In the genomic region with DNA sequence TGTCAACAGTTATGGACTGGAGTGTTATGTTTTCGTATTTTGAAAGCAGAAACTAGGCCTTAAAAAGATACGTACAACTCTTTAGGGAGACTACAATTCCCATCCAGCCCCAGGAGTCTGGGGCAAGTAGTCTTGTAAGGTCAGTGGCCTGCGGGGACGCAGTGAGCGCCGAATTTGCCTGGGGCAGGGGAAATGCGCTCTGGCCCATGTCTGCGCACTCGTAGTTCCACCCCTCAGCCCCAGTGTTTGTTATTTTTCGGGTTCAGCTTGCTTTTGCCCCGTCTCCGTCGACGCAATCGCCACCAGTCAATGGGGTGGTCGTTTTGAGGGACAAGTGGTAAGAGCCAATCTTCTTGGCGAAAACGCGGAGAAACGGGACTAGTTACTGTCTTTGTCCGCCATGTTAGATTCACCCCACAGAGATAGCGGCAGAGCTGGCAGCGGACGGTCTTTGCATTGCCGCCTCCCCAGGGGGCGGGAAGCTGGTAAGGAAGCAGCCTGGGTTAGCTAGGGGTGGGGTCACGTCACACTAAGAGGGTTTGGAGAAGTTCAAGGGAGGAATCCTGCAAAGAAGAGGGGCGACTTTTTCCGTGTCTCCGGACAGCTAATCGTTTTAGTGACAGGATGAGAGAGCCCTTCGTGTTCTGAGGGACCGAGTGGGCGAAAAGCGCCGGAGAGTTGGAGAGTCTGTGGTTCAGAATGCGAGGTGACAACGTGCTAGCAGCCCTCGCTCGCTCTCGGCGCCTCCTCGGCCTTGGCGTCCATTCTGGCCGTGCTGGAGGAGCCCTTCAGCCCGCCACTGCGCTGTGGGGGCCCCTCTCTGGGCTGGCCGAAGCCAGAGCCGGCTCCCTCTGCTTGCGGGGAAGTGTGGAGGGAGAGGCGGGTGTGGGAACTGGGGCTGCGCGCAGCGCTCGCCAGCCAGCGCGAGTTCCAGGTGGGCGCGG, we compare ENCODE assay signal across 1 cellular context.
TF ChIP-seq lines count a peak whose summit lies in the region.

No MANE protein-coding gene starts in this region.

TF ChIP-seq in K562, 482 proteins besides CTCF, POLR2A, EP300 and RAD21 (continued from another document and continues in another):
- TF ChIP-seq ZBTB40 (IDR thresholded peaks at IDR 0.05) (no peak), ZBTB40 (CRISPR knock-in tag; IDR thresholded peaks at IDR 0.05) (no peak), YY1 (IDR thresholded peaks at IDR 0.05; ENCODE audit: borderline replicate concordance in 1 of 3, control insufficient read depth in 1 of 3, extremely low read depth in 1 of 3, insufficient read depth in 3 of 3, insufficient read length in 1 of 3, insufficient replicate concordance in 2 of 3, low read depth in 1 of 3, low read length in 2 of 3) (peak in 2 of 3 experiments; percentile 35 to 76), CAMTA2 (CRISPR knock-in tag; conservative IDR thresholded peaks at IDR 0.05) (no peak), TFAM (CRISPR knock-in tag; conservative IDR thresholded peaks at IDR 0.05) (no peak), ZNF347 (CRISPR knock-in tag; IDR thresholded peaks at IDR 0.05; ENCODE audit: low read depth) (no peak), ZNF184 (CRISPR knock-in tag; IDR thresholded peaks at IDR 0.05) (no peak), POLR2B (IDR thresholded peaks at IDR 0.05; ENCODE audit: low read depth, partially characterized antibody) (no peak), MAZ (CRISPR knock-in tag; conservative IDR thresholded peaks at IDR 0.05 in 1 of 2, IDR thresholded peaks at IDR 0.05 in 1 of 2) (no peak), SUPT5H (IDR thresholded peaks at IDR 0.05) (peak; percentile 1; the same call in 1 of the 2 replicates), AFF4 (CRISPR knock-in tag; IDR thresholded peaks at IDR 0.05) (peak; percentile 77; the same call in 1 of the 2 replicates), ZNF143 (CRISPR knock-in tag; IDR thresholded peaks at IDR 0.05) (no peak), ZKSCAN1 (IDR thresholded peaks at IDR 0.05; ENCODE audit: low read depth, low read length) (no peak), ZNF785 (CRISPR knock-in tag; IDR thresholded peaks at IDR 0.05) (no peak), ZNF175 (CRISPR knock-in tag; IDR thresholded peaks at IDR 0.05; ENCODE audit: low read depth) (no peak), JUN (IDR thresholded peaks at IDR 0.05; ENCODE audit: borderline replicate concordance, low read depth, low read length) (no peak), JUN (CRISPR knock-in tag; IDR thresholded peaks at IDR 0.05; ENCODE audit: borderline replicate concordance) (no peak), IFI16 (CRISPR knock-in tag; IDR thresholded peaks at IDR 0.05) (no peak), UBTF (IDR thresholded peaks at IDR 0.05; ENCODE audit: borderline replicate concordance in 1 of 2, low read depth in 2 of 2, low read length in 2 of 2) (no peak), SRSF1 (IDR thresholded peaks at IDR 0.05; ENCODE audit: low read depth, low read length) (no peak), HBP1 (CRISPR knock-in tag; IDR thresholded peaks at IDR 0.05) (no peak), FOXJ3 (CRISPR knock-in tag; IDR thresholded peaks at IDR 0.05) (no peak), ZNF707 (CRISPR knock-in tag; conservative IDR thresholded peaks at IDR 0.05) (no peak), BCL6 (CRISPR knock-in tag; IDR thresholded peaks at IDR 0.05) (no peak)
- TF ChIP-seq, protein P1, sequence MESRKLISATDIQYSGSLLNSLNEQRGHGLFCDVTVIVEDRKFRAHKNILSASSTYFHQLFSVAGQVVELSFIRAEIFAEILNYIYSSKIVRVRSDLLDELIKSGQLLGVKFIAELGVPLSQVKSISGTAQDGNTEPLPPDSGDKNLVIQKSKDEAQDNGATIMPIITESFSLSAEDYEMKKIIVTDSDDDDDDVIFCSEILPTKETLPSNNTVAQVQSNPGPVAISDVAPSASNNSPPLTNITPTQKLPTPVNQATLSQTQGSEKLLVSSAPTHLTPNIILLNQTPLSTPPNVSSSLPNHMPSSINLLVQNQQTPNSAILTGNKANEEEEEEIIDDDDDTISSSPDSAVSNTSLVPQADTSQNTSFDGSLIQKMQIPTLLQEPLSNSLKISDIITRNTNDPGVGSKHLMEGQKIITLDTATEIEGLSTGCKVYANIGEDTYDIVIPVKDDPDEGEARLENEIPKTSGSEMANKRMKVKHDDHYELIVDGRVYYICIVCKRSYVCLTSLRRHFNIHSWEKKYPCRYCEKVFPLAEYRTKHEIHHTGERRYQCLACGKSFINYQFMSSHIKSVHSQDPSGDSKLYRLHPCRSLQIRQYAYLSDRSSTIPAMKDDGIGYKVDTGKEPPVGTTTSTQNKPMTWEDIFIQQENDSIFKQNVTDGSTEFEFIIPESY (CRISPR knock-in tag; IDR thresholded peaks at IDR 0.05) = peak; percentile 86
- TF ChIP-seq, protein P2, sequence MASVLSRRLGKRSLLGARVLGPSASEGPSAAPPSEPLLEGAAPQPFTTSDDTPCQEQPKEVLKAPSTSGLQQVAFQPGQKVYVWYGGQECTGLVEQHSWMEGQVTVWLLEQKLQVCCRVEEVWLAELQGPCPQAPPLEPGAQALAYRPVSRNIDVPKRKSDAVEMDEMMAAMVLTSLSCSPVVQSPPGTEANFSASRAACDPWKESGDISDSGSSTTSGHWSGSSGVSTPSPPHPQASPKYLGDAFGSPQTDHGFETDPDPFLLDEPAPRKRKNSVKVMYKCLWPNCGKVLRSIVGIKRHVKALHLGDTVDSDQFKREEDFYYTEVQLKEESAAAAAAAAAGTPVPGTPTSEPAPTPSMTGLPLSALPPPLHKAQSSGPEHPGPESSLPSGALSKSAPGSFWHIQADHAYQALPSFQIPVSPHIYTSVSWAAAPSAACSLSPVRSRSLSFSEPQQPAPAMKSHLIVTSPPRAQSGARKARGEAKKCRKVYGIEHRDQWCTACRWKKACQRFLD (CRISPR knock-in tag; IDR thresholded peaks at IDR 0.05) = peak; percentile 23; the same call in 1 of the 2 replicates
- TF ChIP-seq, protein P3, sequence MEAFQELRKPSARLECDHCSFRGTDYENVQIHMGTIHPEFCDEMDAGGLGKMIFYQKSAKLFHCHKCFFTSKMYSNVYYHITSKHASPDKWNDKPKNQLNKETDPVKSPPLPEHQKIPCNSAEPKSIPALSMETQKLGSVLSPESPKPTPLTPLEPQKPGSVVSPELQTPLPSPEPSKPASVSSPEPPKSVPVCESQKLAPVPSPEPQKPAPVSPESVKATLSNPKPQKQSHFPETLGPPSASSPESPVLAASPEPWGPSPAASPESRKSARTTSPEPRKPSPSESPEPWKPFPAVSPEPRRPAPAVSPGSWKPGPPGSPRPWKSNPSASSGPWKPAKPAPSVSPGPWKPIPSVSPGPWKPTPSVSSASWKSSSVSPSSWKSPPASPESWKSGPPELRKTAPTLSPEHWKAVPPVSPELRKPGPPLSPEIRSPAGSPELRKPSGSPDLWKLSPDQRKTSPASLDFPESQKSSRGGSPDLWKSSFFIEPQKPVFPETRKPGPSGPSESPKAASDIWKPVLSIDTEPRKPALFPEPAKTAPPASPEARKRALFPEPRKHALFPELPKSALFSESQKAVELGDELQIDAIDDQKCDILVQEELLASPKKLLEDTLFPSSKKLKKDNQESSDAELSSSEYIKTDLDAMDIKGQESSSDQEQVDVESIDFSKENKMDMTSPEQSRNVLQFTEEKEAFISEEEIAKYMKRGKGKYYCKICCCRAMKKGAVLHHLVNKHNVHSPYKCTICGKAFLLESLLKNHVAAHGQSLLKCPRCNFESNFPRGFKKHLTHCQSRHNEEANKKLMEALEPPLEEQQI (IDR thresholded peaks at IDR 0.05) = no peak
